In genomic region chr2:197090713-197091367, GRCh38 we compare ENCODE assay signal across 13 cellular contexts.
A peak's percentile ranks its signal among the peaks of the same experiment; 100 is the strongest.
DNase-seq lines count a peak whose midpoint lies in the region; ATAC-seq and TF ChIP-seq lines count a peak whose summit lies in the region.
"Had no signal": no experiment of that assay in that cellular context is flagged by ENCODE, and none has a peak within 500 bp of the region (broad histone marks: within the 10 kb centered on the region; RNA-seq: fewer than 3 reads in every experiment).

No MANE protein-coding gene starts in this region.

- H3K9me3 Mint-ChIP-seq in CD4-positive, alpha-beta T cell = no peaks in the 10 kb centered on the region
- no peaks in the 10 kb centered on the region; a peak in 1 of 5 replicates for H3K9me3 Mint-ChIP-seq in H9
- H3K9me3 Mint-ChIP-seq in naive thymus-derived CD4-positive, alpha-beta T cell = peaks cover 0 to 3% (median 0%) of the 10 kb centered on the region in 11 donors

- H3K4ac ChIP-seq in H9 (ENCODE audit: low read depth, low read length) = no peak overlapping the region

- H4K91ac ChIP-seq in H9 (ENCODE audit: insufficient read length, low read depth, low read length) = no peak overlapping the region

- H3K27me3 ChIP-seq in CD4-positive, alpha-beta T cell (ENCODE audit: control insufficient read depth, insufficient read depth, low read length) = no peaks in the 10 kb centered on the region
- H3K27me3 ChIP-seq in H9 (ENCODE audit: insufficient read depth, low read length) (no peaks in the 10 kb centered on the region), hepatocyte (no peaks in the 10 kb centered on the region)
- H3K27me3 ChIP-seq in naive thymus-derived CD4-positive, alpha-beta T cell (ENCODE audit: control insufficient read depth in 2 of 2, insufficient read depth in 2 of 2, low read length in 2 of 2) = no peaks in the 10 kb centered on the region

- H4K5ac ChIP-seq in H9 (ENCODE audit: insufficient read length, low read depth, low read length) = no peak overlapping the region

- H3K79me2 ChIP-seq in H9 (ENCODE audit: insufficient read depth, low read length) = no peaks in the 10 kb centered on the region
- no peaks in the 10 kb centered on the region for H3K79me2 ChIP-seq in hepatocyte

- intact Hi-C loops in CD4-positive, alpha-beta T cell (cut with DNase I, micrococcal nuclease) = no loop called here
- intact Hi-C loops in naive thymus-derived CD4-positive, alpha-beta T cell (cut with micrococcal nuclease) = no loop called here

- H2BK15ac ChIP-seq in H9 (ENCODE audit: low read depth, low read length) = no peak overlapping the region

- H3K4me3 Mint-ChIP-seq in CD4-positive, alpha-beta T cell = no peak overlapping the region
- H3K4me3 Mint-ChIP-seq in H9 (no peak overlapping the region; a peak in 1 of 5 replicates), T-helper 17 cell (no peak overlapping the region)
- H3K4me3 Mint-ChIP-seq in naive thymus-derived CD4-positive, alpha-beta T cell = no peak overlapping the region

- no CpG with 5 or more reads among the region's 10 CpGs for WGBS in H9 (ENCODE audit: extremely low coverage, insufficient read length, low lambda C conversion rate)
- WGBS in hepatocyte (ENCODE audit: low lambda C conversion rate, missing lambda C conversion rate) = 60% methylated on average over 10 of the region's 10 CpGs

- H3K4me1 Mint-ChIP-seq in CD4-positive, alpha-beta T cell (ENCODE audit: low read depth) = peaks cover 42% of the 10 kb centered on the region
- peaks cover 6 to 10% of the 10 kb centered on the region in 2 experiments for H3K4me1 Mint-ChIP-seq in H9
- H3K4me1 Mint-ChIP-seq in T-helper 17 cell = peaks cover 22% of the 10 kb centered on the region
- peaks cover 8 to 58% (median 29%) of the 10 kb centered on the region in 7 donors for H3K4me1 Mint-ChIP-seq in naive thymus-derived CD4-positive, alpha-beta T cell

- POLR2A ChIA-PET in CD4-positive, alpha-beta T cell (lab: Charles Lee) = interaction anchor here (0.5 kb wide), 1 partner anchor 238 kb away, joined by 3 read pairs; no protein-coding TSS in a partner anchor
- POLR2A ChIA-PET in naive thymus-derived CD4-positive, alpha-beta T cell (lab: Charles Lee) = no interaction called here

- no peak overlapping the region for H3K23ac ChIP-seq in H9 (ENCODE audit: insufficient read length, low read depth, low read length)

- H3K36me3 ChIP-seq in naive thymus-derived CD4-positive, alpha-beta T cell (ENCODE audit: control insufficient read depth in 2 of 3, insufficient read depth in 3 of 3, low read length in 3 of 3) = peaks cover 12 to 70% (median 40%) of the 10 kb centered on the region in 3 experiments
- H3K36me3 ChIP-seq in hepatocyte (replicated peaks; ENCODE audit: insufficient read depth, low read depth) = no peaks in the 10 kb centered on the region

- peak overlapping the region; percentile 59 for H3K27ac Mint-ChIP-seq in CD4-positive, alpha-beta T cell
- H3K27ac Mint-ChIP-seq in H9 = no peak overlapping the region; a peak in 2 of 7 replicates
- peak overlapping the region; percentile 67 for H3K27ac Mint-ChIP-seq in T-helper 17 cell
- peak overlapping the region in 7 of 9 donors; percentile 16 to 78 (median 49) for H3K27ac Mint-ChIP-seq in naive thymus-derived CD4-positive, alpha-beta T cell

- H2BK120ac ChIP-seq in H9 (ENCODE audit: low read depth, low read length, poor library complexity, severe bottlenecking) = no peak overlapping the region

- H3K27me3 Mint-ChIP-seq in CD4-positive, alpha-beta T cell = no peaks in the 10 kb centered on the region
- H3K27me3 Mint-ChIP-seq in H9 (ENCODE audit: low read depth) (0 out of 2 replicates have a peak, but pooled peaks cover 1% of the 10 kb centered on the region), T-helper 17 cell (no peaks in the 10 kb centered on the region)
- H3K27me3 Mint-ChIP-seq in naive thymus-derived CD4-positive, alpha-beta T cell = no peaks in the 10 kb centered on the region

- H3K23me2 ChIP-seq in H9 (ENCODE audit: insufficient read length, low read depth, low read length, poor library complexity, severe bottlenecking) = no peaks in the 10 kb centered on the region

- H3K4me2 ChIP-seq in H9 (ENCODE audit: insufficient read depth, insufficient read length, low read length) (no peak overlapping the region), hepatocyte (no peak overlapping the region)

- no peak overlapping the region for H2BK5ac ChIP-seq in H9 (ENCODE audit: insufficient read length, low read length)

- no peak for TF ChIP-seq CTCF in CD4-positive, alpha-beta T cell (IDR thresholded peaks at IDR 0.05)
- TF ChIP-seq CTCF in H9 (conservative IDR thresholded peaks at IDR 0.05) (no peak), hepatocyte (IDR thresholded peaks at IDR 0.05; ENCODE audit: poor library complexity) (no peak)

- H3K4me3 ChIP-seq in naive thymus-derived CD4-positive, alpha-beta T cell (ENCODE audit: low read length) = no peak overlapping the region
- H3K4me3 ChIP-seq in hepatocyte = no peak overlapping the region

- no peaks in the 10 kb centered on the region for H3K79me1 ChIP-seq in H9 (ENCODE audit: insufficient read depth, low read depth, low read length, poor library complexity, severe bottlenecking)

- peak overlapping the region; percentile 65; the same call in 1 of the 2 replicates for H3K14ac ChIP-seq in H9 (ENCODE audit: insufficient read depth, low read length)

- no peak overlapping the region for H4K8ac ChIP-seq in H9 (replicated peaks; ENCODE audit: insufficient read length, low read depth, low read length)

- no peaks in the 10 kb centered on the region for H3K9me3 ChIP-seq in CD4-positive, alpha-beta T cell (ENCODE audit: control insufficient read depth, low read length)
- H3K9me3 ChIP-seq in H9 (ENCODE audit: control insufficient read depth, low read depth, low read length) (no peaks in the 10 kb centered on the region), T-helper 17 cell (ENCODE audit: control insufficient read depth, low read length, poor library complexity, severe bottlenecking) (no peaks in the 10 kb centered on the region), hepatocyte (ENCODE audit: low read depth) (no peaks in the 10 kb centered on the region)
- H3K9me3 ChIP-seq in naive thymus-derived CD4-positive, alpha-beta T cell (ENCODE audit: control insufficient read depth in 2 of 3, low read length in 3 of 3) = no peaks in the 10 kb centered on the region

- no peak for ATAC-seq in CD4-positive, alpha-beta T cell (ENCODE audit: poor library complexity)
- ATAC-seq in T-helper 17 cell = no peak
- ATAC-seq in naive thymus-derived CD4-positive, alpha-beta T cell = no peak
- ATAC-seq: right cardiac atrium had no signal

- no peak overlapping the region for H3K56ac ChIP-seq in H9 (ENCODE audit: insufficient read length, low read depth, low read length)

- CTCF ChIA-PET in CD4-positive, alpha-beta T cell (lab: Charles Lee) = no interaction called here
- CTCF ChIA-PET in naive thymus-derived CD4-positive, alpha-beta T cell (lab: Charles Lee) = interaction anchor here (1.7 kb wide), 1 partner anchor 9 kb away, joined by 3 read pairs; no protein-coding TSS in a partner anchor

- H3T11ph ChIP-seq in H9 (ENCODE audit: low read length) = no peak overlapping the region

- H2AFZ ChIP-seq in H9 (ENCODE audit: low read length) (no peak overlapping the region), hepatocyte (no peak overlapping the region)

- no peak overlapping the region for H2AK5ac ChIP-seq in H9 (ENCODE audit: insufficient read length, low read length)

- H3K4me1 ChIP-seq in H9 (ENCODE audit: insufficient read depth, low read length) = no peaks in the 10 kb centered on the region
- H3K4me1 ChIP-seq in naive thymus-derived CD4-positive, alpha-beta T cell (ENCODE audit: control insufficient read depth in 2 of 2, insufficient read depth in 2 of 2, low read length in 2 of 2) = no peaks in the 10 kb centered on the region
- H3K4me1 ChIP-seq in hepatocyte (ENCODE audit: insufficient read depth) = peaks cover 9% of the 10 kb centered on the region

- no peaks in the 10 kb centered on the region for H3K9me2 ChIP-seq in hepatocyte (replicated peaks; ENCODE audit: insufficient read depth)

- no peak overlapping the region for H3K18ac ChIP-seq in H9 (ENCODE audit: insufficient read length, low read depth, low read length)

- no peak overlapping the region for H3K9ac ChIP-seq in H9 (ENCODE audit: extremely low read depth, insufficient read length, low read length)

- no peak overlapping the region for H2BK12ac ChIP-seq in H9 (ENCODE audit: insufficient read length, low read depth, low read length)

- H3K27ac ChIP-seq in CD4-positive, alpha-beta T cell (ENCODE audit: low read depth, low read length) = no peak overlapping the region
- H3K27ac ChIP-seq in H9 (ENCODE audit: insufficient read length, low read depth, low read length) (no peak overlapping the region), hepatocyte (no peak overlapping the region)
- no peak overlapping the region for H3K27ac ChIP-seq in naive thymus-derived CD4-positive, alpha-beta T cell (ENCODE audit: low read depth, low read length)

- H3K36me3 Mint-ChIP-seq in CD4-positive, alpha-beta T cell (ENCODE audit: low read depth) = peaks cover 97% of the 10 kb centered on the region
- no peaks in the 10 kb centered on the region for H3K36me3 Mint-ChIP-seq in H9 (ENCODE audit: insufficient read depth in 1 of 3, low read depth in 3 of 3)
- H3K36me3 Mint-ChIP-seq in T-helper 17 cell (ENCODE audit: low read depth) = peaks cover 12% of the 10 kb centered on the region
- peaks cover 9 to 57% (median 44%) of the 10 kb centered on the region in 5 donors for H3K36me3 Mint-ChIP-seq in naive thymus-derived CD4-positive, alpha-beta T cell

- H2BK20ac ChIP-seq in H9 (ENCODE audit: low read depth, low read length, poor library complexity, severe bottlenecking) = no peak overlapping the region

- no peak for DNase-seq in CD4-positive, alpha-beta T cell
- peak; percentile 39 for DNase-seq in H9
- DNase-seq in T-helper 17 cell = no peak
- no peak for DNase-seq in naive thymus-derived CD4-positive, alpha-beta T cell
- DNase-seq in NOMO-1 treated with DMSO at 0.1 percent for 48 hours (lab: John Stamatoyannopoulos, UW; ENCODE audit: unreplicated experiment) = no peak
- DNase-seq in NCI-H2227 treated with DMSO at 0.1 percent for 48 hours (lab: John Stamatoyannopoulos, UW) = no peak
- no peak for DNase-seq in hepatocyte (ENCODE audit: low spot score)
- no peak for DNase-seq in SKM-1 treated with dmso at 0.1 percent for 144 hours (lab: John Stamatoyannopoulos, UW; ENCODE audit: unreplicated experiment)
- DNase-seq: kidney, NCI-H1048, NCI-H524, RPMI8226 had no signal

- no peaks in the 10 kb centered on the region for H4K20me1 ChIP-seq in H9 (ENCODE audit: control insufficient read depth, insufficient read depth, insufficient read length)
- no peaks in the 10 kb centered on the region for H4K20me1 ChIP-seq in hepatocyte (ENCODE audit: insufficient read depth, poor library complexity, severe bottlenecking)

Comparison
In these comparisons a context has a peak if more than half of its experiments do, and no peak if none do; other contexts are left out.
1. H3K27ac Mint-ChIP-seq: peak in CD4-positive, alpha-beta T cell (single experiment), T-helper 17 cell (single experiment) and naive thymus-derived CD4-positive, alpha-beta T cell (7 of 9); none in H9 (0 of 3).